26 cellular contexts compared by ENCODE assay signal in genomic region chr6:139186242-139186641, GRCh38. TPM values are rescaled to one million over a fixed set of nuclear protein-coding genes. Genes with fewer than 3 reads are reported as not detected.
DNase-seq lines count a peak whose midpoint lies in the region; ATAC-seq and TF ChIP-seq lines count a peak whose summit lies in the region.
"Had no signal": no experiment of that assay in that cellular context is flagged by ENCODE, and none has a peak within 500 bp of the region (broad histone marks: within the 10 kb centered on the region; RNA-seq: fewer than 3 reads in every experiment).

No MANE protein-coding gene starts in this region.

- intact Hi-C loops in activated CD4-positive, alpha-beta memory T cell treated with anti-CD3 and anti-CD28 coated beads for 36 hours (cut with micrococcal nuclease): loop anchor here (2.0 kb wide), 1 partner anchor 61 kb away; no protein-coding TSS in a partner anchor

- POLR2A ChIA-PET in activated CD4-positive, alpha-beta memory T cell treated with anti-CD3 and anti-CD28 coated beads for 36 hours (lab: Charles Lee): interaction anchor here (1.0 kb wide), 1 partner anchor 40 kb away, joined by 3 read pairs; no protein-coding TSS in a partner anchor

- H3K9me3 Mint-ChIP-seq in activated T-cell treated with anti-CD3 and anti-CD28 coated beads, Interleukin-2, amount 50 U/mL, for 4 hours: no peaks in the 10 kb centered on the region
- H3K9me3 Mint-ChIP-seq in activated CD4-positive, alpha-beta memory T cell treated with anti-CD3 and anti-CD28 coated beads for 36 hours: no peaks in the 10 kb centered on the region
- peaks cover 0 to 2% of the 10 kb centered on the region in 2 donors for H3K9me3 Mint-ChIP-seq in effector memory CD8-positive, alpha-beta T cell
- no peaks in the 10 kb centered on the region for H3K9me3 Mint-ChIP-seq in stimulated activated naive CD8-positive, alpha-beta T cell treated with anti-CD3 and anti-CD28 coated beads, Interleukin-15, amount 100 ng/mL, for 72 hours
- no peaks in the 10 kb centered on the region for H3K9me3 Mint-ChIP-seq in nephron progenitor cell
- H3K9me3 Mint-ChIP-seq: GM23338; neural progenitor cell; stimulated activated naive B cell treated with anti-CD40 and anti-IgM and Interleukin-4, amounts not matched to agents 10 μg/mL and 1 μg/mL and 100 μg/mL, for 72 hours; T-helper 2 cell treated with Interferon-gamma antibody and Interleukin-4, amounts not matched to agents 5 μg/mL and 100 μg/mL, for 36 hours had no signal

- peak overlapping the region; percentile 23 for H3K27ac Mint-ChIP-seq in activated CD4-positive, alpha-beta memory T cell treated with anti-CD3 and anti-CD28 coated beads for 36 hours
- H3K27ac Mint-ChIP-seq in effector memory CD8-positive, alpha-beta T cell: peak overlapping the region; percentile 77 to 79
- peak overlapping the region; percentile 53 to 74 for H3K27ac Mint-ChIP-seq in stimulated activated naive CD8-positive, alpha-beta T cell treated with anti-CD3 and anti-CD28 coated beads, Interleukin-15, amount 100 ng/mL, for 72 hours
- H3K27ac Mint-ChIP-seq in nephron progenitor cell: no peak overlapping the region
- H3K27ac Mint-ChIP-seq: GM23338; neural progenitor cell; stimulated activated naive B cell treated with anti-CD40 and anti-IgM and Interleukin-4, amounts not matched to agents 10 μg/mL and 1 μg/mL and 100 μg/mL, for 72 hours had no signal

- peak; percentile 76 to 80 for ATAC-seq in activated T-cell treated with anti-CD3 and anti-CD28 coated beads, Interleukin-2, amount 50 U/mL, for 4 hours
- ATAC-seq in effector memory CD8-positive, alpha-beta T cell (replicated peaks): peak; percentile 74
- peak; percentile 75 for ATAC-seq in stimulated activated naive CD8-positive, alpha-beta T cell treated with anti-CD3 and anti-CD28 coated beads, Interleukin-15, amount 100 ng/mL, for 72 hours
- ATAC-seq: GM23338, Panc1, pancreas had no signal

- peaks cover 42% of the 10 kb centered on the region for H3K4me1 Mint-ChIP-seq in activated T-cell treated with anti-CD3 and anti-CD28 coated beads, Interleukin-2, amount 50 U/mL, for 4 hours (ENCODE audit: low read depth)
- peaks cover 43% of the 10 kb centered on the region for H3K4me1 Mint-ChIP-seq in activated CD4-positive, alpha-beta memory T cell treated with anti-CD3 and anti-CD28 coated beads for 36 hours (ENCODE audit: low read depth)
- peaks cover 19 to 43% of the 10 kb centered on the region in 2 donors for H3K4me1 Mint-ChIP-seq in effector memory CD8-positive, alpha-beta T cell (ENCODE audit: low read depth in 2 of 2)
- H3K4me1 Mint-ChIP-seq in stimulated activated naive CD8-positive, alpha-beta T cell treated with anti-CD3 and anti-CD28 coated beads, Interleukin-15, amount 100 ng/mL, for 72 hours: peaks cover 38% of the 10 kb centered on the region
- H3K4me1 Mint-ChIP-seq in nephron progenitor cell: peaks cover 9% of the 10 kb centered on the region
- H3K4me1 Mint-ChIP-seq: neural progenitor cell had no signal

- H3K4me3 Mint-ChIP-seq in activated T-cell treated with anti-CD3 and anti-CD28 coated beads, Interleukin-2, amount 50 U/mL, for 4 hours: no peak overlapping the region
- no peak overlapping the region for H3K4me3 Mint-ChIP-seq in activated CD4-positive, alpha-beta memory T cell treated with anti-CD3 and anti-CD28 coated beads for 36 hours
- H3K4me3 Mint-ChIP-seq in effector memory CD8-positive, alpha-beta T cell: peak overlapping the region in 1 of 2 donors; percentile 43
- H3K4me3 Mint-ChIP-seq in stimulated activated naive CD8-positive, alpha-beta T cell treated with anti-CD3 and anti-CD28 coated beads, Interleukin-15, amount 100 ng/mL, for 72 hours: peak overlapping the region in 1 of 2 donors; percentile 45
- no peak overlapping the region for H3K4me3 Mint-ChIP-seq in nephron progenitor cell
- H3K4me3 Mint-ChIP-seq: GM23338; neural progenitor cell; stimulated activated naive B cell treated with anti-CD40 and anti-IgM and Interleukin-4, amounts not matched to agents 10 μg/mL and 1 μg/mL and 100 μg/mL, for 72 hours; T-helper 2 cell treated with Interferon-gamma antibody and Interleukin-4, amounts not matched to agents 5 μg/mL and 100 μg/mL, for 36 hours had no signal

- TF ChIP-seq CTCF in nephron progenitor cell (IDR thresholded peaks at IDR 0.05): no peak

- DNase-seq in activated T-cell treated with anti-CD3 and anti-CD28 coated beads, Interleukin-2, amount 50 U/mL, for 4 hours: no peak
- DNase-seq in activated T-cell treated with anti-CD3 and anti-CD28 coated beads for 4 hours: no peak
- no peak for DNase-seq in activated CD4-positive, alpha-beta memory T cell treated with anti-CD3 and anti-CD28 coated beads for 36 hours
- DNase-seq in effector memory CD8-positive, alpha-beta T cell: no peak
- DNase-seq in stimulated activated naive CD8-positive, alpha-beta T cell treated with anti-CD3 and anti-CD28 coated beads, Interleukin-15, amount 100 ng/mL, for 72 hours: no peak
- DNase-seq in nephron progenitor cell: no peak
- no peak for DNase-seq in NCI-H2107 (lab: John Stamatoyannopoulos, UW)
- DNase-seq: activated CD4-positive, alpha-beta T cell treated with anti-CD3 and anti-CD28 coated beads for 48 hours; activated CD8-positive, alpha-beta memory T cell treated with anti-CD3 and anti-CD28 coated beads, Interleukin-2, amount 50 U/mL, for 4 hours; activated gamma-delta T cell treated with Interleukin-2 at 50 U/mL for 16 hours; amniotic stem cell; DMS153; hippocampal formation; mammary epithelial cell; NCI-H1417; NCI-H2029; NCI-H2227 treated with DMSO at 0.1 percent for 48 hours; NCI-H526 treated with DMSO at 0.1 percent for 48 hours; NK-92 treated with Interleukin-12 subunit alpha and Interleukin-12 subunit beta, amount 100 ng/mL, for 24 hours; pancreas; SHP77; stimulated activated naive B cell treated with anti-CD40 and anti-IgM and Interleukin-4, amounts not matched to agents 10 μg/mL and 1 μg/mL and 100 μg/mL, for 72 hours had no signal

- H3K36me3 Mint-ChIP-seq in activated T-cell treated with anti-CD3 and anti-CD28 coated beads, Interleukin-2, amount 50 U/mL, for 4 hours (ENCODE audit: insufficient read depth): peaks cover 14% of the 10 kb centered on the region
- peaks cover 14% of the 10 kb centered on the region for H3K36me3 Mint-ChIP-seq in activated CD4-positive, alpha-beta memory T cell treated with anti-CD3 and anti-CD28 coated beads for 36 hours
- peaks cover 18% of the 10 kb centered on the region for H3K36me3 Mint-ChIP-seq in effector memory CD8-positive, alpha-beta T cell (ENCODE audit: insufficient read depth)
- H3K36me3 Mint-ChIP-seq in nephron progenitor cell (ENCODE audit: low read depth): peaks cover 1% of the 10 kb centered on the region
- H3K36me3 Mint-ChIP-seq: neural progenitor cell had no signal

- H3K27me3 Mint-ChIP-seq in activated T-cell treated with anti-CD3 and anti-CD28 coated beads, Interleukin-2, amount 50 U/mL, for 4 hours (ENCODE audit: low read depth): no peaks in the 10 kb centered on the region
- no peaks in the 10 kb centered on the region for H3K27me3 Mint-ChIP-seq in activated CD4-positive, alpha-beta memory T cell treated with anti-CD3 and anti-CD28 coated beads for 36 hours
- H3K27me3 Mint-ChIP-seq in effector memory CD8-positive, alpha-beta T cell: no peaks in the 10 kb centered on the region
- no peaks in the 10 kb centered on the region for H3K27me3 Mint-ChIP-seq in stimulated activated naive CD8-positive, alpha-beta T cell treated with anti-CD3 and anti-CD28 coated beads, Interleukin-15, amount 100 ng/mL, for 72 hours
- peaks cover 8% of the 10 kb centered on the region for H3K27me3 Mint-ChIP-seq in nephron progenitor cell (ENCODE audit: low read depth, poor library complexity)
- H3K27me3 Mint-ChIP-seq: stimulated activated naive B cell treated with anti-CD40 and anti-IgM and Interleukin-4, amounts not matched to agents 10 μg/mL and 1 μg/mL and 100 μg/mL, for 72 hours had no signal

- CTCF ChIA-PET in activated CD4-positive, alpha-beta memory T cell treated with anti-CD3 and anti-CD28 coated beads for 36 hours (lab: Charles Lee): interaction anchor here (1.0 kb wide), 1 partner anchor 183 kb away, joined by 5 read pairs; no protein-coding TSS in a partner anchor

RNA-seq across cellular contexts. Expression of gene HECA, which starts 51.4 kb away (rescaled TPM):
- 10 to 100 TPM; 54.4 to 65.7 (median 57.5) TPM for total RNA-seq in activated T-cell treated with anti-CD3 and anti-CD28 coated beads, Interleukin-2, amount 50 U/mL, for 4 hours
- total RNA-seq in activated CD4-positive, alpha-beta memory T cell treated with anti-CD3 and anti-CD28 coated beads for 36 hours: 10 to 100 TPM; 75.7 to 76.6 TPM
